ENCODE assay signal across 15 cellular contexts in the genomic region with DNA sequence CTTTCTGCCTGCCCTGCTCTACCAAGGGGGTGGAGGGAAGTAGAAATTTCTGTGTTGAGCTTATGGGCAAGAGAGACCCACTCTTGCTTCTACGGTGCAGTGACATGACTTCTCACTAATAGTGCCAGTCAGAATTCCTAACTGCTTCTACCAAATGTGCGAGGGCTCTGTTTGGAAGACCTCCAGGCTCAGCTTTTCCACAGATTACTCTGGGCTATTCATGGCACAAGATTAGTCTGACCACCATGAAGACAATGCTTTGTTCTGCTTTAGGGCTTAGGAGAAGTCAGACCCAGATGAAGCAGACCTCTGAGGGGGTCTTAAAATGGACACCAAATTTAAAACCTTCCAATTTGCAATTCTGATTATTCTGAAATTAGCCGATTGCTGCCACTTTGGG.
"Had no signal": no experiment of that assay in that cellular context is flagged by ENCODE, and none has a peak within 500 bp of the region (broad histone marks: within the 10 kb centered on the region; RNA-seq: fewer than 3 reads in every experiment).

No MANE protein-coding gene starts in this region.

- H3K4me3 Mint-ChIP-seq: activated naive CD8-positive, alpha-beta T cell; activated T-helper 1 cell treated with anti-CD3 and anti-CD28 coated beads, Interleukin-12 subunit alpha, Interleukin-12 subunit beta, Interleukin-2, Interleukin-4 antibody, amounts not matched to agents 30 ng/mL and 10 ng/mL and 1 ng/mL, durations not matched to agents 14 hours and 24 hours and 36 hours; natural killer cell treated with Interleukin-12 subunit alpha and Interleukin-12 subunit beta and Interleukin-15 and Interleukin-18, amount 100 ng/mL, for 72 hours; stimulated activated naive B cell treated with anti-CD40 and anti-IgM and Interleukin-4, amounts not matched to agents 10 μg/mL and 1 μg/mL and 100 μg/mL, for 72 hours had no signal

- H3K4me3 ChIP-seq: body of pancreas, dorsolateral prefrontal cortex, upper lobe of right lung had no signal

- H3K36me3 Mint-ChIP-seq: natural killer cell treated with Interleukin-12 subunit alpha and Interleukin-12 subunit beta and Interleukin-15 and Interleukin-18, amount 100 ng/mL, for 72 hours; stimulated activated naive B cell treated with anti-CD40 and anti-IgM and Interleukin-4, amounts not matched to agents 10 μg/mL and 1 μg/mL and 100 μg/mL, for 72 hours had no signal

- H3K4me1 ChIP-seq: body of pancreas, upper lobe of right lung had no signal

- H3K27ac ChIP-seq: body of pancreas, dorsolateral prefrontal cortex, upper lobe of right lung, WERI-Rb-1 had no signal

- H3K9me3 ChIP-seq: body of pancreas, upper lobe of right lung had no signal

- ATAC-seq: body of pancreas; natural killer cell treated with Interleukin-12 subunit alpha and Interleukin-12 subunit beta and Interleukin-15 and Interleukin-18, amount 100 ng/mL, for 72 hours; upper lobe of right lung had no signal

- H3K27ac Mint-ChIP-seq: activated naive CD8-positive, alpha-beta T cell; activated T-helper 1 cell treated with anti-CD3 and anti-CD28 coated beads, Interleukin-12 subunit alpha, Interleukin-12 subunit beta, Interleukin-2, Interleukin-4 antibody, amounts not matched to agents 30 ng/mL and 10 ng/mL and 1 ng/mL, durations not matched to agents 14 hours and 24 hours and 36 hours; natural killer cell treated with Interleukin-12 subunit alpha and Interleukin-12 subunit beta and Interleukin-15 and Interleukin-18, amount 100 ng/mL, for 72 hours; stimulated activated naive B cell treated with anti-CD40 and anti-IgM and Interleukin-4, amounts not matched to agents 10 μg/mL and 1 μg/mL and 100 μg/mL, for 72 hours had no signal

- DNase-seq: activated CD4-positive, alpha-beta T cell treated with anti-CD3 and anti-CD28 coated beads, Interleukin-2, amount 50 U/mL, for 48 hours; activated gamma-delta T cell treated with Interleukin-2 at 50 U/mL for 16 hours; amygdala; body of pancreas; caudate nucleus; dorsolateral prefrontal cortex; mesenchymal stem cell; nucleus accumbens; posterior cingulate gyrus; stimulated activated naive B cell treated with anti-CD40 and anti-IgM and Interleukin-4, amounts not matched to agents 10 μg/mL and 1 μg/mL and 100 μg/mL, for 72 hours; upper lobe of right lung; WERI-Rb-1 had no signal

- H3K36me3 ChIP-seq: upper lobe of right lung, WERI-Rb-1 had no signal

- H3K9me3 Mint-ChIP-seq: activated T-helper 1 cell treated with anti-CD3 and anti-CD28 coated beads, Interleukin-12 subunit alpha, Interleukin-12 subunit beta, Interleukin-2, Interleukin-4 antibody, amounts not matched to agents 30 ng/mL and 10 ng/mL and 1 ng/mL, durations not matched to agents 14 hours and 24 hours and 36 hours; natural killer cell treated with Interleukin-12 subunit alpha and Interleukin-12 subunit beta and Interleukin-15 and Interleukin-18, amount 100 ng/mL, for 72 hours; stimulated activated naive B cell treated with anti-CD40 and anti-IgM and Interleukin-4, amounts not matched to agents 10 μg/mL and 1 μg/mL and 100 μg/mL, for 72 hours had no signal
